In the genomic region with DNA sequence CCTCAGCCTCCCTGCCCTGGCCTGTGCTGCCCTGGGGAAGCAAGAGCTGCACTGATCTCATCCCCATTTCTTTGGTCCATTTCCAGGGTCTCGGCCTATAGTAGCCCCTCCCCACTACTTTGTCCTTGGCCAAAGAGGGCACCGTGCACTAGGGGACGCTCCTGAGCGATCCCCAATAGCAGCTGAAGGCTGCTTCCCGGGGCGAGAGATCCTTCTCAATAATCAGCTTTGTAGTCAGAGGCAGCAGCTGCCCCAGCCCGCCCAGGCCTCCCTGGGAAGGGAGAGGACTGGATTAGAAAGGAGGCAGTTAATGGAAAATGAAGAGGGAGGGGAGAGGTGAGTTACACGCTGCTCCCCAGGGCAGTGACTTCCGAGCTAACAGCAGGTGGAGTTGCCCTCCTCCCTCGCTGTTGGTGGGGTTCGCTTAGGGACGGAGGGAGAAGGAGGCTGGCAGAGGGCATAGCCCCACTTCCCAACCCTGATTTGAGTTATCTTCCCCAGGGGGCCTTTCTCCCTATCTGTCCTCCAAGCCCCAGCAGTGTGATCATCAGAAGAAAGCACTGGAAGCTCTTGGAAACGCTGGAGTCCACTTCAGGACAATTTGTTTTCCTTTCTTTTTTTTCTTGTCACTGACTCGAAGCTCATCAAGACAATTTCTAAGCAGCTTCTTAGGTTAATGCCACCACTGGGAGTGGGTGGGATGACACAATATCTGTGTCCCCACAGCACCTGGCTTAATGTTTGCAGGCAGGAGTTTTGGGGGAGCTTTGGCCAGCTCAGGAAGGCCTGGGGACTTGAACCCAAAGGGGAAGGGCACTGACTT, we compare ENCODE assay signal across 8 cellular contexts. TPM values are rescaled to one million over a fixed set of nuclear protein-coding genes. Genes with fewer than 3 reads are reported as not detected.
A peak's percentile ranks its signal among the peaks of the same experiment; 100 is the strongest.
DNase-seq lines count a peak whose midpoint lies in the region; ATAC-seq, FAIRE-seq and TF ChIP-seq lines count a peak whose summit lies in the region.

No MANE protein-coding gene starts in this region.

- no peaks in the 10 kb centered on the region for H3K9me1 ChIP-seq in K562 (ENCODE audit: control insufficient read depth, insufficient read depth, low read length)

- TF ChIP-seq POLR2A in K562 (conservative IDR thresholded peaks at IDR 0.05), result no peak

- ATAC-seq in K562, result peak; percentile 59
- ATAC-seq in stimulated activated effector memory CD8-positive, alpha-beta T cell treated with anti-CD3 and anti-CD28 coated beads, Interleukin-12 subunit alpha, Interleukin-12 subunit beta, amount 100 ng/mL, for 72 hours, result no peak
- ATAC-seq in GM19397 (IDR thresholded peaks at IDR 0.05; ENCODE audit: unreplicated experiment), result no peak
- ATAC-seq in HG03135 (IDR thresholded peaks at IDR 0.05; ENCODE audit: unreplicated experiment), result no peak

- TF ChIP-seq RAD21 in K562 (CRISPR knock-in tag; conservative IDR thresholded peaks at IDR 0.05 in 1 of 2, IDR thresholded peaks at IDR 0.05 in 1 of 2), result peak in 1 of 2 experiments; percentile 48; a peak in 2 of 4 replicates

- peaks cover 8% of the 10 kb centered on the region; the same call in 1 of the 2 replicates for H3K27me3 Mint-ChIP-seq in HFFc6 (ENCODE audit: insufficient read depth)

- H3K36me3 ChIP-seq in K562 (ENCODE audit: control insufficient read depth, insufficient read depth, low read length), result peaks cover 5% of the 10 kb centered on the region; the same call in 1 of the 3 replicates

- no peak overlapping the region for H3K27ac ChIP-seq in K562 (ENCODE audit: extremely low read depth, low read depth, low read length)

- BruUV-seq in K562 (replicated peaks; lab: Mats Ljungman, UMichigan), result no TSS peak

- no peaks in the 10 kb centered on the region for H3K9me3 Mint-ChIP-seq in HFFc6
- no peaks in the 10 kb centered on the region for H3K9me3 Mint-ChIP-seq in stimulated activated effector memory CD8-positive, alpha-beta T cell treated with anti-CD3 and anti-CD28 coated beads, Interleukin-12 subunit alpha, Interleukin-12 subunit beta, amount 100 ng/mL, for 72 hours

- no peak for TF ChIP-seq EP300 in K562 (IDR thresholded peaks at IDR 0.05; ENCODE audit: low read length)

- CTCF ChIA-PET in K562 (lab: Yijun Ruan, JAX; ENCODE audit: low intra/inter-chr PET ratio), result no interaction called here

- H3K9ac ChIP-seq in K562 (ENCODE audit: insufficient read depth in 1 of 2, low read depth in 2 of 2, low read length in 2 of 2), result peak overlapping the region in 1 of 2 experiments; percentile 75; a peak in 2 of 4 replicates

- POLR2A ChIA-PET in K562 (lab: Yijun Ruan, JAX), result interaction anchor here (0.6 to 2.8 kb wide), 9 partner anchors 9 to 180 kb away, joined by 3 to 19 read pairs (median 6); a partner anchor contains a TSS

- 40% methylated on average over 12 of the region's 14 CpGs for WGBS in K562 (ENCODE audit: insufficient coverage, low coverage, missing lambda C conversion rate)

- H4K20me1 ChIP-seq in K562 (replicated peaks; ENCODE audit: control insufficient read depth, insufficient read depth, low read length), result peaks cover 5% of the 10 kb centered on the region; the same call in 1 of the 2 replicates

- H3K4me1 Mint-ChIP-seq in HFFc6 (ENCODE audit: low read depth), result peaks cover 40% of the 10 kb centered on the region
- H3K4me1 Mint-ChIP-seq in stimulated activated effector memory CD8-positive, alpha-beta T cell treated with anti-CD3 and anti-CD28 coated beads, Interleukin-12 subunit alpha, Interleukin-12 subunit beta, amount 100 ng/mL, for 72 hours, result peaks cover 26% of the 10 kb centered on the region

- H3K4me3 Mint-ChIP-seq in HFFc6, result peak overlapping the region; percentile 99
- H3K4me3 Mint-ChIP-seq in stimulated activated effector memory CD8-positive, alpha-beta T cell treated with anti-CD3 and anti-CD28 coated beads, Interleukin-12 subunit alpha, Interleukin-12 subunit beta, amount 100 ng/mL, for 72 hours, result peak overlapping the region; percentile 68

- in situ Hi-C loops in K562 (cut with MboI), result no loop called here

- peaks cover 25 to 35% of the 10 kb centered on the region in 2 experiments; a peak in 4 of 5 replicates for H3K4me1 ChIP-seq in K562 (replicated peaks in 1 of 2; ENCODE audit: control insufficient read depth in 2 of 2, insufficient read depth in 2 of 2, low read length in 2 of 2)

- H3K27ac Mint-ChIP-seq in HFFc6, result peak overlapping the region; percentile 99
- no peak overlapping the region for H3K27ac Mint-ChIP-seq in stimulated activated effector memory CD8-positive, alpha-beta T cell treated with anti-CD3 and anti-CD28 coated beads, Interleukin-12 subunit alpha, Interleukin-12 subunit beta, amount 100 ng/mL, for 72 hours

- peak; percentile 54 for FAIRE-seq in K562 (lab: Jason Lieb, UNC)

- H3K36me3 Mint-ChIP-seq in HFFc6 (ENCODE audit: low read depth), result peaks cover 22% of the 10 kb centered on the region
- peaks cover 12% of the 10 kb centered on the region for H3K36me3 Mint-ChIP-seq in stimulated activated effector memory CD8-positive, alpha-beta T cell treated with anti-CD3 and anti-CD28 coated beads, Interleukin-12 subunit alpha, Interleukin-12 subunit beta, amount 100 ng/mL, for 72 hours

- H3K79me2 ChIP-seq in K562 (ENCODE audit: control insufficient read depth, insufficient read depth, low read length), result no peaks in the 10 kb centered on the region

- no peaks in the 10 kb centered on the region for H3K9me3 ChIP-seq in K562 (replicated peaks; ENCODE audit: control insufficient read depth, insufficient read depth, low read depth, low read length)

- no peak overlapping the region for H2AFZ ChIP-seq in K562 (ENCODE audit: low read depth, low read length)

- TF ChIP-seq CTCF in HFFc6 (IDR thresholded peaks at IDR 0.05) (peak; percentile 66; the same call in 1 of the 2 replicates), K562 (IDR thresholded peaks at IDR 0.05 in 2 of 3, conservative IDR thresholded peaks at IDR 0.05 in 1 of 3; ENCODE audit: insufficient read depth in 2 of 3, low read depth in 1 of 3, low read length in 3 of 3) (peak; percentile 62 to 81 (median 64))

- peak overlapping the region; percentile 11; the same call in 1 of the 2 replicates for H3K4me2 ChIP-seq in K562 (ENCODE audit: insufficient read depth, low read length)

- no peaks in the 10 kb centered on the region for H3K27me3 ChIP-seq in K562 (ENCODE audit: control insufficient read depth in 2 of 2, insufficient read depth in 2 of 2, low read length in 2 of 2)

- intact Hi-C loops in K562 (cut with micrococcal nuclease), result no loop called here

- no peak overlapping the region for H3K4me3 ChIP-seq in K562

- DNase-seq in HFFc6 (no peak), K562 (ENCODE audit: extremely low read depth in 1 of 4, low spot score in 3 of 4) (peak; percentile 40 to 63 (median 54)), iPS-NIHi7 (ENCODE audit: extremely low spot score) (peak; percentile 87), T-helper 9 cell (no peak), SKM-1 treated with dmso at 0.1 percent for 144 hours (lab: John Stamatoyannopoulos, UW; ENCODE audit: unreplicated experiment) (no peak)
- DNase-seq in stimulated activated effector memory CD8-positive, alpha-beta T cell treated with anti-CD3 and anti-CD28 coated beads, Interleukin-12 subunit alpha, Interleukin-12 subunit beta, amount 100 ng/mL, for 72 hours (ENCODE audit: low spot score in 2 of 2), result no peak

RNA-seq across cellular contexts. Expression of a gene that starts 2.6 kb away (rescaled TPM):
- 100 to 1,000 TPM; 180 to 259 (median 192) TPM for total RNA-seq in HFFc6 (2021; fragmentation: NEBNext Ultra II Directional; extraction: Animal tissue kit (Norgen Biotek cat#: 25700))
- 7.4 and 13.0 TPM in 2 replicates for total RNA-seq in K562 (2011; cell fraction: chromatin; rRNA removed; ENCODE audit: low replicate concordance)
- total RNA-seq in K562 (2011; cell fraction: nucleolus; rRNA removed), result 13.7 and 15.5 TPM in 2 replicates
- 17.9 and 28.3 TPM in 2 replicates for total RNA-seq in K562 (2011; cell fraction: nucleoplasm; rRNA removed)
- total RNA-seq in K562 (2014; rRNA removed) (14.1 and 17.1 TPM in 2 replicates), K562 (2014; rRNA removed; fragmentation: Illumina TruSeq; extraction: Trizol) (17.8 and 18.9 TPM in 2 replicates), K562 (2015; rRNA removed; fragmentation: Illumina TruSeq; extraction: Trizol) (8.2 and 8.8 TPM in 2 replicates), K562 (2021) (12.8 and 14.3 TPM in 2 replicates)
- polyA plus RNA-seq in K562 (2011; rRNA removed) (36.8 and 38.4 TPM in 2 replicates), K562 (2014; fragmentation: Illumina TruSeq; extraction: Trizol) (24.4 and 25.0 TPM in 2 replicates), K562 (2014; fragmentation: Nextera tagmentation; extraction: Ambion mirVana) (1 to 10 TPM; 2.6 to 3.2 TPM), K562 (2014; rRNA removed) (14.4 and 22.0 TPM in 2 replicates)
- 14.5 and 26.4 TPM in 2 replicates for polyA plus RNA-seq in K562 (2011; cell fraction: cytosol; rRNA removed)
- polyA plus RNA-seq in K562 (2011; cell fraction: nucleus; rRNA removed), result 17.3 and 17.5 TPM in 2 replicates
- polyA plus RNA-seq in K562 (2012), result 9.6 and 28.4 TPM in 2 replicates
- 15.4 and 21.1 TPM in 2 replicates for polyA minus RNA-seq in K562 (2011; rRNA and poly(A)+ RNA removed)
- 13.4 and 15.8 TPM in 2 replicates for polyA minus RNA-seq in K562 (2011; cell fraction: cytosol; rRNA and poly(A)+ RNA removed)
- polyA minus RNA-seq in K562 (2011; cell fraction: nucleus; rRNA and poly(A)+ RNA removed), result 1.6 and 4.3 TPM in 2 replicates

RNA-seq across cellular contexts. Expression of a gene that starts 18.2 kb away (rescaled TPM):
- 10 to 100 TPM; 32.9 to 44.3 (median 37.3) TPM for total RNA-seq in HFFc6 (2021; fragmentation: NEBNext Ultra II Directional; extraction: Animal tissue kit (Norgen Biotek cat#: 25700))
- 39.0 and 102 TPM in 2 replicates for total RNA-seq in K562 (2011; cell fraction: chromatin; rRNA removed; ENCODE audit: low replicate concordance)
- total RNA-seq in K562 (2011; cell fraction: nucleolus; rRNA removed), result 54.7 and 69.0 TPM in 2 replicates
- 46.6 and 49.9 TPM in 2 replicates for total RNA-seq in K562 (2011; cell fraction: nucleoplasm; rRNA removed)
- 40.2 and 40.7 TPM in 2 replicates for total RNA-seq in K562 (2014; rRNA removed)
- total RNA-seq in K562 (2014; rRNA removed; fragmentation: Illumina TruSeq; extraction: Trizol), result 23.4 and 28.1 TPM in 2 replicates
- total RNA-seq in K562 (2015; rRNA removed; fragmentation: Illumina TruSeq; extraction: Trizol), result 37.4 and 38.5 TPM in 2 replicates
- total RNA-seq in K562 (2021), result 47.9 and 52.3 TPM in 2 replicates
- 22.2 and 30.9 TPM in 2 replicates for polyA plus RNA-seq in K562 (2011; rRNA removed)
- 25.7 and 30.0 TPM in 2 replicates for polyA plus RNA-seq in K562 (2011; cell fraction: cytosol; rRNA removed)
- polyA plus RNA-seq in K562 (2011; cell fraction: nucleus; rRNA removed), result 83.8 and 88.4 TPM in 2 replicates
- 50.5 and 52.4 TPM in 2 replicates for polyA plus RNA-seq in K562 (2012)
- polyA plus RNA-seq in K562 (2014; fragmentation: Illumina TruSeq; extraction: Trizol), result 36.5 and 38.2 TPM in 2 replicates
- polyA plus RNA-seq in K562 (2014; fragmentation: Nextera tagmentation; extraction: Ambion mirVana), result 10 to 100 TPM in 1 of 2 experiments, 1 to 10 TPM in 1; 2.5 to 10.5 TPM
- polyA plus RNA-seq in K562 (2014; rRNA removed), result 36.3 and 40.9 TPM in 2 replicates
- 13.2 and 15.1 TPM in 2 replicates for polyA minus RNA-seq in K562 (2011; rRNA and poly(A)+ RNA removed)
- polyA minus RNA-seq in K562 (2011; cell fraction: cytosol; rRNA and poly(A)+ RNA removed), result 17.1 and 17.9 TPM in 2 replicates
- polyA minus RNA-seq in K562 (2011; cell fraction: nucleus; rRNA and poly(A)+ RNA removed), result 12.0 and 22.5 TPM in 2 replicates

RNA-seq across cellular contexts. Expression of a gene that starts 18.4 kb away (rescaled TPM):
- 10 to 100 TPM; 30.1 to 32.8 (median 31.1) TPM for total RNA-seq in HFFc6 (2021; fragmentation: NEBNext Ultra II Directional; extraction: Animal tissue kit (Norgen Biotek cat#: 25700))
- 39.2 and 44.3 TPM in 2 replicates for total RNA-seq in K562 (2011; cell fraction: chromatin; rRNA removed; ENCODE audit: low replicate concordance)
- 29.1 and 31.7 TPM in 2 replicates for total RNA-seq in K562 (2011; cell fraction: nucleolus; rRNA removed)
- 28.7 and 31.7 TPM in 2 replicates for total RNA-seq in K562 (2011; cell fraction: nucleoplasm; rRNA removed)
- total RNA-seq in K562 (2014; rRNA removed) (29.4 and 32.9 TPM in 2 replicates), K562 (2014; rRNA removed; fragmentation: Illumina TruSeq; extraction: Trizol) (37.3 and 47.0 TPM in 2 replicates), K562 (2015; rRNA removed; fragmentation: Illumina TruSeq; extraction: Trizol) (24.1 and 29.5 TPM in 2 replicates), K562 (2021) (36.5 TPM in 2 replicates)
- polyA plus RNA-seq in K562 (2011; rRNA removed) (56.7 and 67.3 TPM in 2 replicates), K562 (2014; fragmentation: Illumina TruSeq; extraction: Trizol) (41.6 and 44.1 TPM in 2 replicates), K562 (2014; fragmentation: Nextera tagmentation; extraction: Ambion mirVana) (10 to 100 TPM; 42.2 to 46.1 TPM), K562 (2014; rRNA removed) (46.6 and 58.5 TPM in 2 replicates)
- 40.2 and 42.2 TPM in 2 replicates for polyA plus RNA-seq in K562 (2011; cell fraction: cytosol; rRNA removed)
- polyA plus RNA-seq in K562 (2011; cell fraction: nucleus; rRNA removed), result 39.8 and 45.6 TPM in 2 replicates
- 44.3 and 52.0 TPM in 2 replicates for polyA plus RNA-seq in K562 (2012)
- polyA minus RNA-seq in K562 (2011; rRNA and poly(A)+ RNA removed), result 29.0 and 31.8 TPM in 2 replicates
- polyA minus RNA-seq in K562 (2011; cell fraction: cytosol; rRNA and poly(A)+ RNA removed), result 6.7 and 12.1 TPM in 2 replicates
- 9.2 and 15.1 TPM in 2 replicates for polyA minus RNA-seq in K562 (2011; cell fraction: nucleus; rRNA and poly(A)+ RNA removed)

RNA-seq across cellular contexts. Expression of a gene that starts 28.9 kb away (rescaled TPM):
- 100 to 1,000 TPM; 179 to 220 (median 215) TPM for total RNA-seq in HFFc6 (2021; fragmentation: NEBNext Ultra II Directional; extraction: Animal tissue kit (Norgen Biotek cat#: 25700))
- 541 and 860 TPM in 2 replicates for total RNA-seq in K562 (2011; cell fraction: chromatin; rRNA removed; ENCODE audit: low replicate concordance)
- total RNA-seq in K562 (2011; cell fraction: nucleolus; rRNA removed), result 738 and 811 TPM in 2 replicates
- total RNA-seq in K562 (2011; cell fraction: nucleoplasm; rRNA removed), result 625 and 722 TPM in 2 replicates
- 583 and 1,185 TPM in 2 replicates for total RNA-seq in K562 (2014; rRNA removed)
- 261 and 276 TPM in 2 replicates for total RNA-seq in K562 (2014; rRNA removed; fragmentation: Illumina TruSeq; extraction: Trizol)
- total RNA-seq in K562 (2015; rRNA removed; fragmentation: Illumina TruSeq; extraction: Trizol), result 339 and 353 TPM in 2 replicates
- total RNA-seq in K562 (2021), result 499 and 569 TPM in 2 replicates
- polyA plus RNA-seq in K562 (2011; rRNA removed), result 422 and 444 TPM in 2 replicates
- 268 and 523 TPM in 2 replicates for polyA plus RNA-seq in K562 (2011; cell fraction: cytosol; rRNA removed)
- 1,783 and 2,637 TPM in 2 replicates for polyA plus RNA-seq in K562 (2011; cell fraction: nucleus; rRNA removed)
- 310 and 372 TPM in 2 replicates for polyA plus RNA-seq in K562 (2012)
- polyA plus RNA-seq in K562 (2014; fragmentation: Illumina TruSeq; extraction: Trizol), result 379 and 393 TPM in 2 replicates
- 100 to 1,000 TPM; 161 to 186 TPM for polyA plus RNA-seq in K562 (2014; fragmentation: Nextera tagmentation; extraction: Ambion mirVana)
- 579 and 682 TPM in 2 replicates for polyA plus RNA-seq in K562 (2014; rRNA removed)
- polyA minus RNA-seq in K562 (2011; rRNA and poly(A)+ RNA removed), result 180 and 185 TPM in 2 replicates
- 370 and 404 TPM in 2 replicates for polyA minus RNA-seq in K562 (2011; cell fraction: cytosol; rRNA and poly(A)+ RNA removed)
- 793 and 922 TPM in 2 replicates for polyA minus RNA-seq in K562 (2011; cell fraction: nucleus; rRNA and poly(A)+ RNA removed)

RNA-seq across cellular contexts. Expression of a gene that starts 29.7 kb away (rescaled TPM):
- 10 to 100 TPM; 16.1 to 23.4 (median 20.7) TPM for total RNA-seq in HFFc6 (2021; fragmentation: NEBNext Ultra II Directional; extraction: Animal tissue kit (Norgen Biotek cat#: 25700))
- 145 and 147 TPM in 2 replicates for total RNA-seq in K562 (2011; cell fraction: chromatin; rRNA removed; ENCODE audit: low replicate concordance)
- 84.1 and 87.6 TPM in 2 replicates for total RNA-seq in K562 (2011; cell fraction: nucleolus; rRNA removed)
- total RNA-seq in K562 (2011; cell fraction: nucleoplasm; rRNA removed), result 125 and 138 TPM in 2 replicates
- 15.5 and 25.6 TPM in 2 replicates for total RNA-seq in K562 (2014; rRNA removed)
- 20.9 and 21.8 TPM in 2 replicates for total RNA-seq in K562 (2014; rRNA removed; fragmentation: Illumina TruSeq; extraction: Trizol)
- 21.6 and 24.1 TPM in 2 replicates for total RNA-seq in K562 (2015; rRNA removed; fragmentation: Illumina TruSeq; extraction: Trizol)
- 24.5 and 26.2 TPM in 2 replicates for total RNA-seq in K562 (2021)
- polyA plus RNA-seq in K562 (2011; rRNA removed), result 23.7 and 24.4 TPM in 2 replicates
- polyA plus RNA-seq in K562 (2011; cell fraction: cytosol; rRNA removed), result 20.6 and 23.7 TPM in 2 replicates
- 57.8 and 68.3 TPM in 2 replicates for polyA plus RNA-seq in K562 (2011; cell fraction: nucleus; rRNA removed)
- 21.9 and 28.2 TPM in 2 replicates for polyA plus RNA-seq in K562 (2012)
- polyA plus RNA-seq in K562 (2014; fragmentation: Illumina TruSeq; extraction: Trizol), result 15.0 and 17.9 TPM in 2 replicates
- 10 to 100 TPM; 14.4 to 19.7 TPM for polyA plus RNA-seq in K562 (2014; fragmentation: Nextera tagmentation; extraction: Ambion mirVana)
- polyA plus RNA-seq in K562 (2014; rRNA removed), result 19.9 and 22.8 TPM in 2 replicates
- 30.5 and 35.7 TPM in 2 replicates for polyA minus RNA-seq in K562 (2011; rRNA and poly(A)+ RNA removed)
- 16.4 and 22.1 TPM in 2 replicates for polyA minus RNA-seq in K562 (2011; cell fraction: cytosol; rRNA and poly(A)+ RNA removed)
- polyA minus RNA-seq in K562 (2011; cell fraction: nucleus; rRNA and poly(A)+ RNA removed), result 30.6 and 40.5 TPM in 2 replicates

Comparison
In these comparisons a context has a peak if more than half of its experiments do, and no peak if none do; other contexts are left out.
1. DNase-seq: peak in K562 (4 of 4) and iPS-NIHi7 (single experiment); none in HFFc6 (single experiment), stimulated activated effector memory CD8-positive, alpha-beta T cell treated with anti-CD3 and anti-CD28 coated beads, Interleukin-12 subunit alpha, Interleukin-12 subunit beta, amount 100 ng/mL, for 72 hours (0 of 2), T-helper 9 cell (single experiment) and SKM-1 treated with dmso at 0.1 percent for 144 hours (single experiment).
2. RNA of a gene that starts 2.6 kb away (total RNA-seq): 180 to 259 TPM in HFFc6; 7.4 to 28.3 TPM in K562; every median in the first group is over 4 times any median in the second.